18 cellular contexts compared by ENCODE assay signal in the genomic region with DNA sequence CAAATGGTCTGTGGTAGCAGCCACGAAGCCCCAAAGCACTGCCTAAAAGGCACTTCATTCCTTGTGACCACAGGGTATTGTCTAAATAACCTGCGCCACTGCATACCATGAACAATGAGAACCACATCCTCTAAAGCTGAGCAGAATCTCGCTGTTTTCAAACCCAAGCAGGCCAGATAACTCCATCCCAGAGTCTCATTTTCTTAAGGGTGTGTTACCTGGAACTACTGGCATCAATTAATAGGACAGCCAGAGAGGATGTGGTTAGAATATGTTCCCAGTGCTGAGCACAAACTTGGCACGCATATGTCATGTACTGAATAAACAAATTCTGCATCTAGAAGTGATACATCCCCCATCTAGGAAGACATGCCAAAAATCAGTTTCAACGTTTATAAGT. TPM values are rescaled to one million over a fixed set of nuclear protein-coding genes. Genes with fewer than 3 reads are reported as not detected.
DNase-seq lines count a peak whose midpoint lies in the region; ATAC-seq and TF ChIP-seq lines count a peak whose summit lies in the region.
"Had no signal": no experiment of that assay in that cellular context is flagged by ENCODE, and none has a peak within 500 bp of the region (broad histone marks: within the 10 kb centered on the region; RNA-seq: fewer than 3 reads in every experiment).

No MANE protein-coding gene starts in this region.

- no peak overlapping the region for H3K4me3 Mint-ChIP-seq in CD8-positive, alpha-beta T cell
- no peak overlapping the region for H3K4me3 Mint-ChIP-seq in glutamatergic neuron (ENCODE audit: unreplicated experiment)
- H3K4me3 Mint-ChIP-seq: dendritic cell treated with granulocyte-macrophage colony-stimulating factor and Interleukin-4, amounts not matched to agents 40 ng/mL and 50 ng/mL, for 4 days; neural crest cell had no signal

- H3K4me1 Mint-ChIP-seq in CD8-positive, alpha-beta T cell (ENCODE audit: low read depth) = peaks cover 47% of the 10 kb centered on the region
- H3K4me1 Mint-ChIP-seq in glutamatergic neuron (ENCODE audit: low read depth, unreplicated experiment) = no peaks in the 10 kb centered on the region
- H3K4me1 Mint-ChIP-seq: neural crest cell had no signal

- CTCF ChIA-PET in CD8-positive, alpha-beta T cell (lab: Charles Lee) = interaction anchor here (0.6 to 1.4 kb wide), 3 partner anchors 19 to 52 kb away, joined by 3 read pairs; no protein-coding TSS in a partner anchor

- H3K4me3 ChIP-seq in CD8-positive, alpha-beta T cell (ENCODE audit: low read depth, low read length) = no peak overlapping the region
- H3K4me3 ChIP-seq in HFF-Myc (replicated peaks; ENCODE audit: low read depth, low read length) (no peak overlapping the region), foreskin fibroblast (ENCODE audit: low read depth in 1 of 2, low read length in 2 of 2) (no peak overlapping the region), HAP-1 (no peak overlapping the region)
- H3K4me3 ChIP-seq: BLaER1 treated with 17β-estradiol and CSF1 and Interleukin-3, amounts not matched to agents 10 nM and 100 nM; lower lobe of right lung had no signal

- POLR2A ChIA-PET in CD8-positive, alpha-beta T cell (lab: Charles Lee) = interaction anchor here (0.9 kb wide), 1 partner anchor 17 kb away, joined by 3 read pairs; no protein-coding TSS in a partner anchor

- ATAC-seq in CD8-positive, alpha-beta T cell = no peak
- ATAC-seq in activated naive CD4-positive, alpha-beta T cell treated with anti-CD3 and anti-CD28 coated beads, Interleukin-2, amount 50 U/mL, for 72 hours = peak; percentile 50 to 59
- ATAC-seq: lower lobe of right lung, sciatic nerve had no signal

- DNase-seq in CD8-positive, alpha-beta T cell = no peak
- DNase-seq in HFF-Myc (ENCODE audit: extremely low read depth, low read depth) (peak; percentile 50), foreskin fibroblast (peak; percentile 23 to 51), NCI-H1694 (lab: John Stamatoyannopoulos, UW) (no peak), HAP-1 (ENCODE audit: low spot score in 2 of 2) (no peak), glutamatergic neuron (no peak), AG20443 (ENCODE audit: low spot score) (no peak)
- no peak for DNase-seq in activated naive CD4-positive, alpha-beta T cell treated with anti-CD3 and anti-CD28 coated beads, Interleukin-2, amount 50 U/mL, for 72 hours (ENCODE audit: low spot score in 2 of 2)
- DNase-seq: activated CD4-positive, alpha-beta T cell treated with anti-CD3 and anti-CD28 coated beads for 4 hours; GOT3; lower lobe of right lung; NCI-H2029; NCI-H748 treated with DMSO at 0.1 percent for 48 hours; stimulated activated naive CD4-positive, alpha-beta T cell had no signal

- peaks cover 13% of the 10 kb centered on the region for H3K4me1 ChIP-seq in CD8-positive, alpha-beta T cell (ENCODE audit: insufficient read depth, low read length)
- H3K4me1 ChIP-seq in HAP-1 = peaks cover 7% of the 10 kb centered on the region; the same call in 1 of the 2 replicates
- H3K4me1 ChIP-seq: lower lobe of right lung had no signal

- peaks cover 32% of the 10 kb centered on the region for H3K36me3 ChIP-seq in CD8-positive, alpha-beta T cell (ENCODE audit: insufficient read depth, low read length)
- H3K36me3 ChIP-seq in HAP-1 (replicated peaks) = peaks cover 19% of the 10 kb centered on the region

- H3K27ac Mint-ChIP-seq in CD8-positive, alpha-beta T cell = peak overlapping the region; percentile 41
- H3K27ac Mint-ChIP-seq in activated naive CD4-positive, alpha-beta T cell treated with anti-CD3 and anti-CD28 coated beads, Interleukin-2, amount 50 U/mL, for 72 hours = no peak overlapping the region
- no peak overlapping the region for H3K27ac Mint-ChIP-seq in glutamatergic neuron (ENCODE audit: unreplicated experiment)
- H3K27ac Mint-ChIP-seq: dendritic cell treated with granulocyte-macrophage colony-stimulating factor and Interleukin-4, amounts not matched to agents 40 ng/mL and 50 ng/mL, for 4 days had no signal

- in situ Hi-C loops in HAP-1 (cut with MboI; ENCODE audit: low sequenced_read_pairs) = no loop called here

- intact Hi-C loops in CD8-positive, alpha-beta T cell (cut with DNase I, micrococcal nuclease) = no loop called here

- no peaks in the 10 kb centered on the region for H3K27me3 ChIP-seq in CD8-positive, alpha-beta T cell (ENCODE audit: insufficient read depth, low read length)
- no peaks in the 10 kb centered on the region for H3K27me3 ChIP-seq in HAP-1 (ENCODE audit: low read depth)
- H3K27me3 ChIP-seq: BLaER1 treated with 17β-estradiol and CSF1 and Interleukin-3, amounts not matched to agents 10 nM and 100 nM had no signal

- no peaks in the 10 kb centered on the region for H3K27me3 Mint-ChIP-seq in CD8-positive, alpha-beta T cell (ENCODE audit: low read depth)
- no peaks in the 10 kb centered on the region for H3K27me3 Mint-ChIP-seq in glutamatergic neuron (ENCODE audit: unreplicated experiment)
- H3K27me3 Mint-ChIP-seq: dendritic cell treated with granulocyte-macrophage colony-stimulating factor and Interleukin-4, amounts not matched to agents 40 ng/mL and 50 ng/mL, for 4 days had no signal

- no peaks in the 10 kb centered on the region for H3K9me3 Mint-ChIP-seq in CD8-positive, alpha-beta T cell
- H3K9me3 Mint-ChIP-seq in activated naive CD4-positive, alpha-beta T cell treated with anti-CD3 and anti-CD28 coated beads, Interleukin-2, amount 50 U/mL, for 72 hours = no peaks in the 10 kb centered on the region
- H3K9me3 Mint-ChIP-seq in glutamatergic neuron (ENCODE audit: unreplicated experiment) = no peaks in the 10 kb centered on the region
- H3K9me3 Mint-ChIP-seq: dendritic cell treated with granulocyte-macrophage colony-stimulating factor and Interleukin-4, amounts not matched to agents 40 ng/mL and 50 ng/mL, for 4 days; neural crest cell had no signal

- no peaks in the 10 kb centered on the region for H3K9me3 ChIP-seq in CD8-positive, alpha-beta T cell (ENCODE audit: low read length)
- H3K9me3 ChIP-seq in HAP-1 = no peaks in the 10 kb centered on the region
- H3K9me3 ChIP-seq: BLaER1 treated with 17β-estradiol and CSF1 and Interleukin-3, amounts not matched to agents 10 nM and 100 nM; lower lobe of right lung had no signal

- H3K36me3 Mint-ChIP-seq in CD8-positive, alpha-beta T cell = peaks cover 76% of the 10 kb centered on the region
- peaks cover 6 to 43% of the 10 kb centered on the region in 2 donors for H3K36me3 Mint-ChIP-seq in activated naive CD4-positive, alpha-beta T cell treated with anti-CD3 and anti-CD28 coated beads, Interleukin-2, amount 50 U/mL, for 72 hours
- peaks cover 4% of the 10 kb centered on the region for H3K36me3 Mint-ChIP-seq in glutamatergic neuron (ENCODE audit: unreplicated experiment)

- TF ChIP-seq CTCF in CD8-positive, alpha-beta T cell (IDR thresholded peaks at IDR 0.05) = no peak
- TF ChIP-seq CTCF in HFF-Myc (IDR thresholded peaks at IDR 0.05; ENCODE audit: low read depth, low read length, missing control alignments) (no peak), foreskin fibroblast (IDR thresholded peaks at IDR 0.05; ENCODE audit: low read depth, low read length) (no peak), glutamatergic neuron (IDR thresholded peaks at IDR 0.05; ENCODE audit: partially characterized antibody, unreplicated experiment) (no peak)

- no peak overlapping the region for H3K27ac ChIP-seq in CD8-positive, alpha-beta T cell (ENCODE audit: low read depth, low read length)
- H3K27ac ChIP-seq: BLaER1 treated with 17β-estradiol and CSF1 and Interleukin-3, amounts not matched to agents 10 nM and 100 nM; lower lobe of right lung had no signal

RNA-seq across cellular contexts. Expression of a gene that starts 13.0 kb away (rescaled TPM):
- total RNA-seq in CD8-positive, alpha-beta T cell = 10 to 100 TPM; 58.5 to 76.2 TPM
- total RNA-seq in activated naive CD4-positive, alpha-beta T cell treated with anti-CD3 and anti-CD28 coated beads, Interleukin-2, amount 50 U/mL, for 72 hours = 10 to 100 TPM; 48.5 to 55.5 TPM
- total RNA-seq in glutamatergic neuron (ENCODE audit: unreplicated experiment) = 44.5 TPM

RNA-seq across cellular contexts. Expression of a gene that starts 42.3 kb away (rescaled TPM):
- 10 to 100 TPM; 12.8 to 13.9 TPM for total RNA-seq in CD8-positive, alpha-beta T cell
- 10 to 100 TPM; 69.1 to 90.1 TPM for total RNA-seq in activated naive CD4-positive, alpha-beta T cell treated with anti-CD3 and anti-CD28 coated beads, Interleukin-2, amount 50 U/mL, for 72 hours
- total RNA-seq in glutamatergic neuron (ENCODE audit: unreplicated experiment) = 31.1 TPM

Comparison
In these comparisons a context has a peak if more than half of its experiments do, and no peak if none do; other contexts are left out.
1. DNase-seq: peak in HFF-Myc (single experiment) and foreskin fibroblast (2 of 2); none in CD8-positive, alpha-beta T cell (0 of 7), activated naive CD4-positive, alpha-beta T cell treated with anti-CD3 and anti-CD28 coated beads, Interleukin-2, amount 50 U/mL, for 72 hours (0 of 2), NCI-H1694 (single experiment), HAP-1 (0 of 2), glutamatergic neuron (single experiment) and AG20443 (single experiment).